In the genomic region with DNA sequence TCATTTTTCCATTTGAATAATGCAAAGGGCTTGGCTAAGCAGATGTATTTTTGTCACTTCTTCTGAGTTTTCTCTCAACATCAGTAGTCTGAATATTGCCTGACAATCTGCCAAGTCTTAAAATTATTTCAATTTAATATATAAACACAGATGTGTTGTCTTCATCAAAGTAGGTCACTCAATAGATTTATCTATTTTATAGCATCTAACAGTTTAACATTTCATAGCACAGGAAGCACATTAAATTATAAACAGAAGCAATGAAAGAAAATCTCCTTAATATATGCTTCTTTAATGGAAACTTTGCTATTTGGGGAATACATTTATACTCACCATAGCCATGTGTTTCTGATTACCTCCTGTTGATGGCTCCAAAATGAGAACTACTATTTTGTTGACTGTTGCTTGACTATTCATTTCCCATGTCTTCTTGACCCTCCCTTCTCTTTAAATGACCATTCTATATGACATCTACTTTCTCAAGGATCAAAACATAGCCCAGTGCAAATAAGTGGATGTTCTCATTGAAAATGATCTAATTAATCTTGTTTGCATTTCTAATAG, we compare ENCODE assay signal across 1 cellular context.
TF ChIP-seq lines count a peak whose summit lies in the region.

No MANE protein-coding gene starts in this region.

TF ChIP-seq in K562, 482 proteins besides CTCF, POLR2A, EP300 and RAD21 (continued from another document):
- 0 out of 4 replicates have a peak, but pooled peaks of 1 of the 2 experiments have one; percentile 19 for TF ChIP-seq MLLT1 (IDR thresholded peaks at IDR 0.05)
- no peak for TF ChIP-seq NR4A1 (CRISPR knock-in tag; IDR thresholded peaks at IDR 0.05)
- TF ChIP-seq NR4A1 (tag; IDR thresholded peaks at IDR 0.05): 0 out of 2 replicates have a peak, but pooled peaks have one; percentile 19
- TF ChIP-seq, protein P1, sequence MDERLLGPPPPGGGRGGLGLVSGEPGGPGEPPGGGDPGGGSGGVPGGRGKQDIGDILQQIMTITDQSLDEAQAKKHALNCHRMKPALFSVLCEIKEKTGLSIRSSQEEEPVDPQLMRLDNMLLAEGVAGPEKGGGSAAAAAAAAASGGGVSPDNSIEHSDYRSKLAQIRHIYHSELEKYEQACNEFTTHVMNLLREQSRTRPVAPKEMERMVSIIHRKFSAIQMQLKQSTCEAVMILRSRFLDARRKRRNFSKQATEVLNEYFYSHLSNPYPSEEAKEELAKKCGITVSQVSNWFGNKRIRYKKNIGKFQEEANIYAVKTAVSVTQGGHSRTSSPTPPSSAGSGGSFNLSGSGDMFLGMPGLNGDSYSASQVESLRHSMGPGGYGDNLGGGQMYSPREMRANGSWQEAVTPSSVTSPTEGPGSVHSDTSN (CRISPR knock-in tag; IDR thresholded peaks at IDR 0.05; ENCODE audit: low read depth): no peak
- TF ChIP-seq, protein P1 (tag; conservative IDR thresholded peaks at IDR 0.05; ENCODE audit: low read depth): no peak
- TF ChIP-seq NCOA6 (IDR thresholded peaks at IDR 0.05): 0 out of 2 replicates have a peak, but pooled peaks have one; percentile 11
- peak in 1 of 2 experiments; percentile 7; a peak in 1 of 4 replicates for TF ChIP-seq TBL1XR1 (IDR thresholded peaks at IDR 0.05; ENCODE audit: low read length in 2 of 2)
- no peak for TF ChIP-seq ZNF140 (CRISPR knock-in tag; IDR thresholded peaks at IDR 0.05)
- TF ChIP-seq ZNF592 (IDR thresholded peaks at IDR 0.05): 0 out of 2 replicates have a peak, but pooled peaks have one; percentile 27
- 0 out of 4 replicates have a peak, but pooled peaks of 1 of the 2 experiments have one; percentile 20 for TF ChIP-seq NONO (IDR thresholded peaks at IDR 0.05; ENCODE audit: low read depth in 2 of 2, low read length in 1 of 2)
- TF ChIP-seq ARID3B (CRISPR knock-in tag; IDR thresholded peaks at IDR 0.05; ENCODE audit: borderline replicate concordance): no peak
- 0 out of 2 replicates have a peak, but pooled peaks have one; percentile 26 for TF ChIP-seq SMARCA4 (IDR thresholded peaks at IDR 0.05)
- TF ChIP-seq MNT (conservative IDR thresholded peaks at IDR 0.05): peak in 1 of 2 experiments; percentile 52
- TF ChIP-seq NR2C2 (CRISPR knock-in tag; IDR thresholded peaks at IDR 0.05): no peak
- 0 out of 2 replicates have a peak, but pooled peaks have one; percentile 17 for TF ChIP-seq NR2C2 (tag; IDR thresholded peaks at IDR 0.05)
- TF ChIP-seq, protein P2, sequence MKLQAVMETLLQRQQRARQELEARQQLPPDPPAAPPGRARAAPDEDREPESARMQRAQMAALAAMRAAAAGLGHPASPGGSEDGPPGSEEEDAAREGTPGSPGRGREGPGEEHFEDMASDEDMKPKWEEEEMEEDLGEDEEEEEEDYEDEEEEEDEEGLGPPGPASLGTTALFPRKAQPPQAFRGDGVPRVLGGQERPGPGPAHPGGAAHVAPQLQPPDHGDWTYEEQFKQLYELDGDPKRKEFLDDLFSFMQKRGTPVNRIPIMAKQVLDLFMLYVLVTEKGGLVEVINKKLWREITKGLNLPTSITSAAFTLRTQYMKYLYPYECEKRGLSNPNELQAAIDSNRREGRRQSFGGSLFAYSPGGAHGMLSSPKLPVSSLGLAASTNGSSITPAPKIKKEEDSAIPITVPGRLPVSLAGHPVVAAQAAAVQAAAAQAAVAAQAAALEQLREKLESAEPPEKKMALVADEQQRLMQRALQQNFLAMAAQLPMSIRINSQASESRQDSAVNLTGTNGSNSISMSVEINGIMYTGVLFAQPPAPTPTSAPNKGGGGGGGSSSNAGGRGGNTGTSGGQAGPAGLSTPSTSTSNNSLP (IDR thresholded peaks at IDR 0.05; ENCODE audit: borderline replicate concordance, low read depth, low read length): 0 out of 2 replicates have a peak, but pooled peaks have one; percentile 15
- 0 out of 2 replicates have a peak, but pooled peaks have one; percentile 41 for TF ChIP-seq VEZF1 (CRISPR knock-in tag; IDR thresholded peaks at IDR 0.05)
- TF ChIP-seq ZNF766 (CRISPR knock-in tag; conservative IDR thresholded peaks at IDR 0.05): peak; percentile 70; the same call in 1 of the 2 replicates
- no peak for TF ChIP-seq ZNF431 (CRISPR knock-in tag; IDR thresholded peaks at IDR 0.05)
- TF ChIP-seq HMBOX1 (IDR thresholded peaks at IDR 0.05): no peak
- no peak for TF ChIP-seq ILF3 (IDR thresholded peaks at IDR 0.05; ENCODE audit: borderline replicate concordance)
- no peak for TF ChIP-seq ZNF311 (CRISPR knock-in tag; IDR thresholded peaks at IDR 0.05)
- TF ChIP-seq MYNN (IDR thresholded peaks at IDR 0.05): peak; percentile 82
- TF ChIP-seq MYNN (CRISPR knock-in tag; IDR thresholded peaks at IDR 0.05): no peak
- peak; percentile 36 to 39; a peak in 1 of 4 replicates for TF ChIP-seq FOXK2 (conservative IDR thresholded peaks at IDR 0.05 in 1 of 2, IDR thresholded peaks at IDR 0.05 in 1 of 2; ENCODE audit: low read depth in 2 of 2)
- TF ChIP-seq TAF9B (IDR thresholded peaks at IDR 0.05; ENCODE audit: partially characterized antibody): peak; percentile 27
- TF ChIP-seq, protein P3, sequence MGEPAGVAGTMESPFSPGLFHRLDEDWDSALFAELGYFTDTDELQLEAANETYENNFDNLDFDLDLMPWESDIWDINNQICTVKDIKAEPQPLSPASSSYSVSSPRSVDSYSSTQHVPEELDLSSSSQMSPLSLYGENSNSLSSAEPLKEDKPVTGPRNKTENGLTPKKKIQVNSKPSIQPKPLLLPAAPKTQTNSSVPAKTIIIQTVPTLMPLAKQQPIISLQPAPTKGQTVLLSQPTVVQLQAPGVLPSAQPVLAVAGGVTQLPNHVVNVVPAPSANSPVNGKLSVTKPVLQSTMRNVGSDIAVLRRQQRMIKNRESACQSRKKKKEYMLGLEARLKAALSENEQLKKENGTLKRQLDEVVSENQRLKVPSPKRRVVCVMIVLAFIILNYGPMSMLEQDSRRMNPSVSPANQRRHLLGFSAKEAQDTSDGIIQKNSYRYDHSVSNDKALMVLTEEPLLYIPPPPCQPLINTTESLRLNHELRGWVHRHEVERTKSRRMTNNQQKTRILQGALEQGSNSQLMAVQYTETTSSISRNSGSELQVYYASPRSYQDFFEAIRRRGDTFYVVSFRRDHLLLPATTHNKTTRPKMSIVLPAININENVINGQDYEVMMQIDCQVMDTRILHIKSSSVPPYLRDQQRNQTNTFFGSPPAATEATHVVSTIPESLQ (CRISPR knock-in tag; IDR thresholded peaks at IDR 0.05): no peak
